In the genomic region with DNA sequence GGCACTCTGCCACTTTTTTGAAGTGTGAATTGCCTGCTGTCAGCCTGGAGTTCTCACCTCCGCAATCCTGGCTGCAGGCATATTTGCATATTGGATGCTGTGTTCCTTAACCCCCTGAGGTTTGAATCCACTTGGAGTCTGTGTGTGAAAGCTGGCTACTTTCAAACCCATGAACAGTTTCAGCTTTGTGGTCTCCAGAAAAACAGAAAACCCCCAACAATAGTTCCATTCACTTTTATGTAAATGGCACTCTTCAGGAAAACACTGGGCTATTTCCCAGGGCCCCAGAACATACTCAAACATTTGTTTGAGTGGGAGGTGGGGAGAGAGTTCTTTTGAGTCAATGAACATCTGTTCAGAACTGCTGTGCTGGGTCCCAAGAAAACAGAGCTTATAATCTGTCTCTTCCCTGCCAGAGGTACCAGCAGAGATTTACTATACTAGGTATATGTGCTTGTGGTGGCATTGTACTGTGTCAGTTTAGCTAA, we compare ENCODE assay signal across 16 cellular contexts. TPM values are rescaled to one million over a fixed set of nuclear protein-coding genes. Genes with fewer than 3 reads are reported as not detected.
DNase-seq lines count a peak whose midpoint lies in the region; TF ChIP-seq lines count a peak whose summit lies in the region.
"Had no signal": no experiment of that assay in that cellular context is flagged by ENCODE, and none has a peak within 500 bp of the region (broad histone marks: within the 10 kb centered on the region; RNA-seq: fewer than 3 reads in every experiment).

No MANE protein-coding gene starts in this region.

- H3K9ac ChIP-seq in neural cell (ENCODE audit: low read length), result no peak overlapping the region
- H3K9ac ChIP-seq: KMS-11 had no signal

- no peak overlapping the region for H3K4me3 Mint-ChIP-seq in Caco-2 (ENCODE audit: unreplicated experiment)
- H3K4me3 Mint-ChIP-seq: activated B cell treated with CpG ODN at 0.5 μM for 24 hours; activated naive CD8-positive, alpha-beta T cell had no signal

- CTCF ChIA-PET in Caco-2 (lab: Charles Lee), result interaction anchor here (1.5 to 7.0 kb wide), 3 partner anchors 18 to 69 kb away, joined by 5 to 105 read pairs (median 11); a partner anchor contains a TSS

- H3K36me3 ChIP-seq in neural cell (ENCODE audit: insufficient read depth, low read length) (no peaks in the 10 kb centered on the region), Caco-2 (ENCODE audit: control insufficient read depth, insufficient read depth, low read length) (no peaks in the 10 kb centered on the region)

- no peaks in the 10 kb centered on the region for H3K79me2 ChIP-seq in neural cell (replicated peaks; ENCODE audit: insufficient read depth, low read length)

- TF ChIP-seq RAD21 in neural cell (conservative IDR thresholded peaks at IDR 0.05), result no peak

- H3K27me3 ChIP-seq in neural cell (ENCODE audit: insufficient read depth, low read depth, low read length), result no peaks in the 10 kb centered on the region
- no peaks in the 10 kb centered on the region for H3K27me3 ChIP-seq in Caco-2 (replicated peaks; ENCODE audit: control insufficient read depth, insufficient read depth, low read length)
- H3K27me3 ChIP-seq: esophagus squamous epithelium had no signal

- TF ChIP-seq EP300 in neural cell (conservative IDR thresholded peaks at IDR 0.05; ENCODE audit: poor library complexity, severe bottlenecking), result no peak

- H3K9me2 ChIP-seq in neural cell (ENCODE audit: insufficient read depth, low read length), result no peaks in the 10 kb centered on the region

- POLR2A ChIA-PET in Caco-2 (lab: Charles Lee), result interaction anchor here (1.9 kb wide), 1 partner anchor 42 kb away, joined by 5 read pairs; a partner anchor contains a TSS

- H3F3A ChIP-seq in neural cell (ENCODE audit: insufficient read depth, low read length, poor library complexity, severe bottlenecking), result no peaks in the 10 kb centered on the region

- peaks cover 9% of the 10 kb centered on the region for H3K36me3 Mint-ChIP-seq in Caco-2 (ENCODE audit: insufficient read depth, unreplicated experiment)

- no peaks in the 10 kb centered on the region for H3K9me3 ChIP-seq in neural cell (ENCODE audit: low read length)
- no peaks in the 10 kb centered on the region for H3K9me3 ChIP-seq in Caco-2
- H3K9me3 ChIP-seq: esophagus squamous epithelium, psoas muscle had no signal

- H3K4me1 ChIP-seq in Caco-2, result no peaks in the 10 kb centered on the region

- H4K20me1 ChIP-seq in neural cell (ENCODE audit: insufficient read depth), result no peaks in the 10 kb centered on the region

- H3K27me3 Mint-ChIP-seq in Caco-2 (ENCODE audit: insufficient read depth, unreplicated experiment), result no peaks in the 10 kb centered on the region
- H3K27me3 Mint-ChIP-seq: activated B cell treated with CpG ODN at 0.5 μM for 24 hours; activated naive CD8-positive, alpha-beta T cell had no signal

- BruUV-seq in Caco-2 (replicated peaks; lab: Mats Ljungman, UMichigan), result no TSS peak

- H3K9me3 Mint-ChIP-seq in Caco-2 (ENCODE audit: unreplicated experiment), result no peaks in the 10 kb centered on the region
- H3K9me3 Mint-ChIP-seq: activated B cell treated with CpG ODN at 0.5 μM for 24 hours had no signal

- H3K4me2 ChIP-seq in neural cell (ENCODE audit: low read length), result no peak overlapping the region
- H3K4me2 ChIP-seq: KMS-11 had no signal

- H3K4me1 Mint-ChIP-seq in Caco-2 (ENCODE audit: low read depth, unreplicated experiment), result peaks cover 6% of the 10 kb centered on the region

- H3K27ac Mint-ChIP-seq in Caco-2 (ENCODE audit: unreplicated experiment), result no peak overlapping the region
- H3K27ac Mint-ChIP-seq: activated B cell treated with CpG ODN at 0.5 μM for 24 hours; activated naive CD8-positive, alpha-beta T cell had no signal

- no peak overlapping the region for H2AFZ ChIP-seq in neural cell (ENCODE audit: low read depth, low read length)

- peak overlapping the region; percentile 32 for H3K27ac ChIP-seq in neural cell (ENCODE audit: low read length)
- H3K27ac ChIP-seq: C4-2B, esophagus squamous epithelium, KMS-11, psoas muscle had no signal

- intact Hi-C loops in Caco-2 (cut with micrococcal nuclease; ENCODE audit: unreplicated experiment), result no loop called here

- TF ChIP-seq CTCF in neural cell (IDR thresholded peaks at IDR 0.05; ENCODE audit: poor library complexity, severe bottlenecking) (no peak), Caco-2 (IDR thresholded peaks at IDR 0.05; ENCODE audit: insufficient read depth in 1 of 2, low read depth in 1 of 2, low read length in 1 of 2, severe bottlenecking in 1 of 2, unreplicated experiment in 1 of 2) (no peak)

- peak; percentile 68 for DNase-seq in ELF-1 (ENCODE audit: low read depth, low spot score)
- peak; percentile 23 for DNase-seq in NCI-H2171 treated with DMSO at 0.1 percent for 48 hours (lab: John Stamatoyannopoulos, UW)
- DNase-seq in epidermal melanocyte (ENCODE audit: insufficient read length, low spot score), result peak; percentile 51
- no peak for DNase-seq in activated CD4-positive, alpha-beta T cell treated with anti-CD3 and anti-CD28 coated beads, Interleukin-2, amount 50 U/mL, for 4 hours
- DNase-seq in OCI-M1 (lab: John Stamatoyannopoulos, UW), result no peak
- no peak for DNase-seq in Caco-2
- DNase-seq in activated CD4-positive, alpha-beta T cell treated with anti-CD3 and anti-CD28 coated beads, Interleukin-2, amount 50 U/mL, for 1 hour, result no peak
- DNase-seq: activated B cell treated with CpG ODN at 0.5 μM for 24 hours, activated T-cell treated with anti-CD3 and anti-CD28 coated beads for 4 hours, esophagus squamous epithelium, NCI-H187, psoas muscle had no signal

- H3K4me3 ChIP-seq in neural cell (ENCODE audit: low read length) (peak overlapping the region; percentile 18), Caco-2 (ENCODE audit: low read depth, low read length) (no peak overlapping the region)
- H3K4me3 ChIP-seq: esophagus squamous epithelium, psoas muscle had no signal

TF ChIP-seq in neural cell, 6 proteins besides CTCF, POLR2A, EP300 and RAD21:
- TF ChIP-seq, protein P1, sequence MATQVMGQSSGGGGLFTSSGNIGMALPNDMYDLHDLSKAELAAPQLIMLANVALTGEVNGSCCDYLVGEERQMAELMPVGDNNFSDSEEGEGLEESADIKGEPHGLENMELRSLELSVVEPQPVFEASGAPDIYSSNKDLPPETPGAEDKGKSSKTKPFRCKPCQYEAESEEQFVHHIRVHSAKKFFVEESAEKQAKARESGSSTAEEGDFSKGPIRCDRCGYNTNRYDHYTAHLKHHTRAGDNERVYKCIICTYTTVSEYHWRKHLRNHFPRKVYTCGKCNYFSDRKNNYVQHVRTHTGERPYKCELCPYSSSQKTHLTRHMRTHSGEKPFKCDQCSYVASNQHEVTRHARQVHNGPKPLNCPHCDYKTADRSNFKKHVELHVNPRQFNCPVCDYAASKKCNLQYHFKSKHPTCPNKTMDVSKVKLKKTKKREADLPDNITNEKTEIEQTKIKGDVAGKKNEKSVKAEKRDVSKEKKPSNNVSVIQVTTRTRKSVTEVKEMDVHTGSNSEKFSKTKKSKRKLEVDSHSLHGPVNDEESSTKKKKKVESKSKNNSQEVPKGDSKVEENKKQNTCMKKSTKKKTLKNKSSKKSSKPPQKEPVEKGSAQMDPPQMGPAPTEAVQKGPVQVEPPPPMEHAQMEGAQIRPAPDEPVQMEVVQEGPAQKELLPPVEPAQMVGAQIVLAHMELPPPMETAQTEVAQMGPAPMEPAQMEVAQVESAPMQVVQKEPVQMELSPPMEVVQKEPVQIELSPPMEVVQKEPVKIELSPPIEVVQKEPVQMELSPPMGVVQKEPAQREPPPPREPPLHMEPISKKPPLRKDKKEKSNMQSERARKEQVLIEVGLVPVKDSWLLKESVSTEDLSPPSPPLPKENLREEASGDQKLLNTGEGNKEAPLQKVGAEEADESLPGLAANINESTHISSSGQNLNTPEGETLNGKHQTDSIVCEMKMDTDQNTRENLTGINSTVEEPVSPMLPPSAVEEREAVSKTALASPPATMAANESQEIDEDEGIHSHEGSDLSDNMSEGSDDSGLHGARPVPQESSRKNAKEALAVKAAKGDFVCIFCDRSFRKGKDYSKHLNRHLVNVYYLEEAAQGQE (IDR thresholded peaks at IDR 0.05; ENCODE audit: borderline replicate concordance), result no peak
- no peak for TF ChIP-seq POLR2AphosphoS5 (IDR thresholded peaks at IDR 0.05)
- no peak for TF ChIP-seq MXI1 (conservative IDR thresholded peaks at IDR 0.05; ENCODE audit: poor library complexity, severe bottlenecking)
- no peak for TF ChIP-seq TAF1 (IDR thresholded peaks at IDR 0.05; ENCODE audit: low read depth)
- no peak for TF ChIP-seq EZH2 (IDR thresholded peaks at IDR 0.05; ENCODE audit: borderline replicate concordance, insufficient read depth, low read length, poor library complexity, severe bottlenecking)
- TF ChIP-seq SMC3 (conservative IDR thresholded peaks at IDR 0.05; ENCODE audit: poor library complexity), result no peak

RNA-seq across cellular contexts. Expression of a gene that starts 5.0 kb away (rescaled TPM):
- polyA plus RNA-seq in neural cell, result 62.6 and 88.3 TPM in 2 replicates
- 20.0 and 21.4 TPM in 2 replicates for polyA minus RNA-seq in neural cell
- 14.4 and 15.0 TPM in 2 replicates for total RNA-seq in Caco-2 (2022)

RNA-seq across cellular contexts. Expression of a gene that starts 5.3 kb away (rescaled TPM):
- 0.19 and 0.36 TPM in 2 replicates for polyA plus RNA-seq in neural cell
- 1.2 and 1.5 TPM in 2 replicates for polyA minus RNA-seq in neural cell
- 3.9 and 4.4 TPM in 2 replicates for total RNA-seq in Caco-2 (2022)

RNA-seq across cellular contexts. Expression of a gene that starts 42.3 kb away (rescaled TPM):
- polyA plus RNA-seq in neural cell, result 0.58 and 1.0 TPM in 2 replicates
- polyA minus RNA-seq in neural cell, result 1.2 and 1.6 TPM in 2 replicates
- total RNA-seq in Caco-2 (2022), result 33.4 and 37.3 TPM in 2 replicates

Comparison
In these comparisons a context has a peak if more than half of its experiments do, and no peak if none do; other contexts are left out.
1. DNase-seq: peak in ELF-1 (single experiment), NCI-H2171 treated with DMSO at 0.1 percent for 48 hours (single experiment) and epidermal melanocyte (single experiment); none in activated CD4-positive, alpha-beta T cell treated with anti-CD3 and anti-CD28 coated beads, Interleukin-2, amount 50 U/mL, for 4 hours (0 of 2), OCI-M1 (single experiment), Caco-2 (0 of 2) and activated CD4-positive, alpha-beta T cell treated with anti-CD3 and anti-CD28 coated beads, Interleukin-2, amount 50 U/mL, for 1 hour (single experiment).